ENCODE assay signal across 12 cellular contexts in genomic region chr1:18093646-18094045, GRCh38. TPM values are rescaled to one million over a fixed set of nuclear protein-coding genes. Genes with fewer than 3 reads are reported as not detected.
"Had no signal": no experiment of that assay in that cellular context is flagged by ENCODE, and none has a peak within 500 bp of the region (broad histone marks: within the 10 kb centered on the region; RNA-seq: fewer than 3 reads in every experiment).

No MANE protein-coding gene starts in this region.

- H3K27ac ChIP-seq: GM23248, HL-60, KMS-11 had no signal

- H2AFZ ChIP-seq: GM23248 had no signal

- FAIRE-seq: H54 had no signal

- H3K4me2 ChIP-seq: KMS-11 had no signal

- DNase-seq: GM23248, GOT3, H9, HCEC 1CT, HFFc6, IMR-90, Karpas-422, KBM-7 had no signal

- H3K9ac ChIP-seq: GM23248, KMS-11 had no signal

- H3K4me3 ChIP-seq: GM23248 had no signal

RNA-seq across cellular contexts. Expression of gene IGSF21, which starts 14.0 kb away (rescaled TPM):
- total RNA-seq: GM23248, HFFc6, HT1080, IMR-90 had no signal
- polyA plus RNA-seq: GM23248, IMR-90 had no signal
